ENCODE assay signal across 18 cellular contexts in genomic region chr12:121490401-121491257, GRCh38.
DNase-seq lines count a peak whose midpoint lies in the region; ATAC-seq and TF ChIP-seq lines count a peak whose summit lies in the region.
"Had no signal": no experiment of that assay in that cellular context is flagged by ENCODE, and none has a peak within 500 bp of the region (broad histone marks: within the 10 kb centered on the region; RNA-seq: fewer than 3 reads in every experiment).

No MANE protein-coding gene starts in this region.

- no peak overlapping the region for H3K4me3 ChIP-seq in HL-60 (replicated peaks; ENCODE audit: insufficient read depth, low read length)
- no peak overlapping the region for H3K4me3 ChIP-seq in H7 (ENCODE audit: insufficient read depth, low read depth, low read length)
- H3K4me3 ChIP-seq: colonic mucosa, left ventricle myocardium inferior had no signal

- in situ Hi-C loops in GM13976 (cut with MboI; ENCODE audit: low sequenced_read_pairs, unreplicated experiment): loop anchor here (10.0 kb wide), 1 partner anchor 184 kb away; no protein-coding TSS in a partner anchor

- ATAC-seq in memory B cell (ENCODE audit: low read depth): peak; percentile 67
- ATAC-seq: activated CD4-positive, alpha-beta T cell treated with anti-CD3 and anti-CD28 coated beads for 36 hours; PC-3; sciatic nerve had no signal

- H3K4me3 Mint-ChIP-seq in CD14-positive monocyte: peak overlapping the region; percentile 58 to 75
- H3K4me3 Mint-ChIP-seq in memory B cell: peak overlapping the region; percentile 43
- H3K4me3 Mint-ChIP-seq: activated CD4-positive, alpha-beta T cell treated with anti-CD3 and anti-CD28 coated beads for 36 hours had no signal

- peak overlapping the region; percentile 60 for H3K27ac ChIP-seq in HL-60 (replicated peaks)
- H3K27ac ChIP-seq: colonic mucosa, left ventricle myocardium inferior had no signal

- H3K27me3 ChIP-seq in HL-60 (ENCODE audit: insufficient read depth, poor library complexity, severe bottlenecking) (no peaks in the 10 kb centered on the region), H7 (ENCODE audit: control insufficient read depth, insufficient read depth, low read length) (no peaks in the 10 kb centered on the region)
- H3K27me3 ChIP-seq: BE2C, colonic mucosa had no signal

- no peaks in the 10 kb centered on the region for H3K9me3 Mint-ChIP-seq in CD14-positive monocyte
- H3K9me3 Mint-ChIP-seq in memory B cell: no peaks in the 10 kb centered on the region

- H3K27me3 Mint-ChIP-seq in CD14-positive monocyte (ENCODE audit: low read depth in 3 of 3) (no peaks in the 10 kb centered on the region), memory B cell (no peaks in the 10 kb centered on the region)
- H3K27me3 Mint-ChIP-seq: activated CD4-positive, alpha-beta T cell treated with anti-CD3 and anti-CD28 coated beads for 36 hours had no signal

- peak overlapping the region; percentile 41 to 89 (median 70) for H3K27ac Mint-ChIP-seq in CD14-positive monocyte
- peak overlapping the region; percentile 75 for H3K27ac Mint-ChIP-seq in memory B cell
- H3K27ac Mint-ChIP-seq: activated CD4-positive, alpha-beta T cell treated with anti-CD3 and anti-CD28 coated beads for 36 hours had no signal

- intact Hi-C loops in CD14-positive monocyte (cut with micrococcal nuclease): loop anchor here (5.0 to 10.0 kb wide), 2 partner anchors 137 to 284 kb away; partner anchors contain the start of gene ORAI1 (in 1 of the 2)
- intact Hi-C loops in head of caudate nucleus (cut with DNase I): no loop called here

- H3K4me1 Mint-ChIP-seq in CD14-positive monocyte (peaks cover 30% of the 10 kb centered on the region), memory B cell (peaks cover 16% of the 10 kb centered on the region)

- peaks cover 11 to 16% of the 10 kb centered on the region in 2 donors for H3K36me3 Mint-ChIP-seq in CD14-positive monocyte
- H3K36me3 Mint-ChIP-seq in memory B cell: peaks cover 8% of the 10 kb centered on the region

- DNase-seq in CD14-positive monocyte (ENCODE audit: low spot score): no peak
- peak in 1 of 2 experiments; percentile 80 for DNase-seq in HL-60 (ENCODE audit: low read depth in 1 of 2, low spot score in 1 of 2)
- DNase-seq in SW480 (ENCODE audit: low spot score): peak; percentile 70
- no peak for DNase-seq in memory B cell (ENCODE audit: low spot score in 2 of 2)
- DNase-seq in H7: no peak
- no peak for DNase-seq in head of caudate nucleus
- DNase-seq in NCI-H2227 (lab: John Stamatoyannopoulos, UW; ENCODE audit: unreplicated experiment): no peak
- no peak for DNase-seq in GM13976 (ENCODE audit: low spot score)
- DNase-seq: activated CD4-positive, alpha-beta T cell treated with anti-CD3 and anti-CD28 coated beads for 36 hours; activated T-cell treated with anti-CD3 and anti-CD28 coated beads, Interleukin-2, amount 50 U/mL, for 48 hours; amniotic stem cell; BE2C; colonic mucosa; left ventricle myocardium inferior; NCI-H2107; PC-3; stimulated activated CD4-positive, alpha-beta T cell treated with anti-CD3 and anti-CD28 coated beads, Interleukin-4, amount 100 ng/mL, for 24 hours had no signal

- no peak for TF ChIP-seq CTCF in CD14-positive monocyte (IDR thresholded peaks at IDR 0.05)
- TF ChIP-seq CTCF in HL-60 (IDR thresholded peaks at IDR 0.05; ENCODE audit: insufficient read depth, low read length): no peak
- TF ChIP-seq CTCF in GM13976 (IDR thresholded peaks at IDR 0.05; ENCODE audit: borderline replicate concordance, control extremely low read depth, extremely low read depth, insufficient read depth, missing control alignments): no peak

- H3K36me3 ChIP-seq in H7 (replicated peaks; ENCODE audit: control insufficient read depth, insufficient read depth, low read length): peaks cover 8% of the 10 kb centered on the region
- H3K36me3 ChIP-seq: BE2C, colonic mucosa had no signal
